Comparison of ENCODE assay signal across 10 cellular contexts in the genomic region with DNA sequence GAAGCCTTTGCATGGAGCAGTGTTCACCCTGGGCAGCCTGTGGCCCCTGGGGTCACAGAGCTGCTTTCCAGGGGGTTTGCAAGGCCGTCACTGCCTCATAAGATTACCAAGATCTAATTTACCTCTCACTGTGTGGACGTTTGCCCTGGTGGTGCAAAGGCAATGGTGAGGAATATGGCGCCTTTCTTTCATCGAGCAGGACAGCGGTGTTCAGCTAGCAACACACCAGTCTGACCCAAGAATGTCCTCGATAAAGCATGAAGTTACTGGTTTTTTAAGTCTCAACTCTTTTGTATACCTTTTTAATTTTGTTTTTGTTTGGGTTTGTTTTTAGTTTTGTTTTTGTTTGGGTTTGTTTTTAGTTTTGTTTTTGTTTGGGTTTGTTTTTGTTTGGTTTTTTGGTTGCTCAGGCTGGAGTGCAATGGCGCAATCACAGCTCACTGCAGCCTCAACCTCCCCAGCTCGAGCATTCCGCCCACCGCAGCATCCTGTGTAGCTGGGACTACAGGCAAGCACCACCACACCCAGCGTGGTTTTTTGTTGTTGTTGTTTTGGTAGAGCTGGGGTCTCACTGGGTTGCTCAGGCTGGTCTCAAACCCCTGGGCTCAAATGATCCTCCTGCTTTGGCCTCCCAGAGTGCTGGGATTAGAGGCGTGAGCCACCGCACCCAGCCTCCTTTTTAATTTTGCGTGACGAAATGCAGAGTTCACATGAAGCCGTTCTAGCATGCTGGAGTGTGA. TPM values are rescaled to one million over a fixed set of nuclear protein-coding genes. Genes with fewer than 3 reads are reported as not detected.
DNase-seq lines count a peak whose midpoint lies in the region; ATAC-seq and TF ChIP-seq lines count a peak whose summit lies in the region.
"Had no signal": no experiment of that assay in that cellular context is flagged by ENCODE, and none has a peak within 500 bp of the region (broad histone marks: within the 10 kb centered on the region; RNA-seq: fewer than 3 reads in every experiment).

No MANE protein-coding gene starts in this region.

- POLR2A ChIA-PET in GM10248 (lab: Yijun Ruan, JAX) = no interaction called here

- H3K36me3 ChIP-seq in lower lobe of right lung (peaks cover 18% of the 10 kb centered on the region), uterus (no peaks in the 10 kb centered on the region)

- TF ChIP-seq CTCF in lower lobe of right lung (IDR thresholded peaks at IDR 0.05) (no peak), uterus (IDR thresholded peaks at IDR 0.05) (no peak), GM10248 (IDR thresholded peaks at IDR 0.05; ENCODE audit: control extremely low read depth, extremely low read depth, low read depth, missing control alignments) (no peak)

- CTCF ChIA-PET in GM10248 (lab: Yijun Ruan, JAX) = interaction anchor here (0.6 to 2.1 kb wide), 4 partner anchors 10 to 48 kb away, joined by 3 to 13 read pairs (median 5); no protein-coding TSS in a partner anchor

- H3K9me3 ChIP-seq in lower lobe of right lung (no peaks in the 10 kb centered on the region), uterus (no peaks in the 10 kb centered on the region)

- DNase-seq in T-helper 1 cell (peak; percentile 64 to 90 (median 74)), activated T-helper 1 cell treated with Interleukin-2 at 50 U/mL for 16 hours (ENCODE audit: low read depth) (peak; percentile 69), lower lobe of right lung (no peak), NCI-H1105 (lab: John Stamatoyannopoulos, UW) (no peak), uterus (no peak), GM10248 (ENCODE audit: extremely low spot score) (no peak)
- peak; percentile 62 for DNase-seq in stimulated activated naive CD4-positive, alpha-beta T cell treated with Interleukin-2 at 50 U/mL for 16 hours (lab: John Stamatoyannopoulos, UW)
- DNase-seq: cortex of kidney, nucleus accumbens had no signal

- H3K27ac ChIP-seq in lower lobe of right lung (peak overlapping the region; percentile 64), uterus (no peak overlapping the region)

- intact Hi-C loops in lower lobe of right lung (cut with DNase I) = no loop called here
- intact Hi-C loops in uterus (cut with DNase I; ENCODE audit: low total_unique reads) = no loop called here

- no peak overlapping the region for H3K4me3 ChIP-seq in lower lobe of right lung
- no peak overlapping the region for H3K4me3 ChIP-seq in uterus

- ATAC-seq in lower lobe of right lung (peak in 1 of 2 donors; percentile 46), GM18511 (IDR thresholded peaks at IDR 0.05; ENCODE audit: unreplicated experiment) (no peak)

- H3K4me1 ChIP-seq in lower lobe of right lung (peaks cover 47% of the 10 kb centered on the region), uterus (peaks cover 0 to 16% of the 10 kb centered on the region in 2 donors)

- no peak for TF ChIP-seq POLR2A in uterus (IDR thresholded peaks at IDR 0.05)

- no peaks in the 10 kb centered on the region for H3K27me3 ChIP-seq in lower lobe of right lung (ENCODE audit: low read depth)
- no peaks in the 10 kb centered on the region for H3K27me3 ChIP-seq in uterus

RNA-seq across cellular contexts. Expression of gene PPP2R5C, which starts 57.9 kb away (rescaled TPM):
- 160 TPM for total RNA-seq in lower lobe of right lung
- 100 to 1,000 TPM; 143 to 171 (median 169) TPM for total RNA-seq in uterus

Comparison
In these comparisons a context has a peak if more than half of its experiments do, and no peak if none do; other contexts are left out.
1. DNase-seq: peak in T-helper 1 cell (5 of 5), activated T-helper 1 cell treated with Interleukin-2 at 50 U/mL for 16 hours (single experiment) and stimulated activated naive CD4-positive, alpha-beta T cell treated with Interleukin-2 at 50 U/mL for 16 hours (single experiment); none in lower lobe of right lung (single experiment), NCI-H1105 (single experiment), uterus (0 of 2) and GM10248 (single experiment).